22 cellular contexts compared by ENCODE assay signal in genomic region chr17:82412535-82413520, GRCh38. TPM values are rescaled to one million over a fixed set of nuclear protein-coding genes. Genes with fewer than 3 reads are reported as not detected.
DNase-seq lines count a peak whose midpoint lies in the region; ATAC-seq, FAIRE-seq and TF ChIP-seq lines count a peak whose summit lies in the region.
"Had no signal": no experiment of that assay in that cellular context is flagged by ENCODE, and none has a peak within 500 bp of the region (broad histone marks: within the 10 kb centered on the region; RNA-seq: fewer than 3 reads in every experiment).

No MANE protein-coding gene starts in this region.

- peaks cover 4% of the 10 kb centered on the region for H3K79me2 ChIP-seq in mammary epithelial cell (ENCODE audit: insufficient read depth, low read length)

- in situ Hi-C loops in mammary epithelial cell (cut with MboI; ENCODE audit: low sequenced_read_pairs in 2 of 2), result loop anchor here in 1 of 2 donors (10.0 kb wide), 1 partner anchor 58 kb away; the partner anchor contains the start of gene TEX19

- peak overlapping the region; percentile 21 for H3K4me3 Mint-ChIP-seq in activated T-cell treated with anti-CD3 and anti-CD28 coated beads, Interleukin-2, amount 50 U/mL, for 4 hours

- H3K27me3 Mint-ChIP-seq in activated T-cell treated with anti-CD3 and anti-CD28 coated beads, Interleukin-2, amount 50 U/mL, for 4 hours (ENCODE audit: low read depth), result no peaks in the 10 kb centered on the region
- H3K27me3 Mint-ChIP-seq: CD8-positive, alpha-beta memory T cell had no signal

- H3K27me3 ChIP-seq in SJCRH30 (no peaks in the 10 kb centered on the region), pancreas (no peaks in the 10 kb centered on the region), mammary epithelial cell (ENCODE audit: insufficient read depth, low read length) (no peaks in the 10 kb centered on the region)
- H3K27me3 ChIP-seq: colonic mucosa, stomach had no signal

- peaks cover 16% of the 10 kb centered on the region for H3K4me1 Mint-ChIP-seq in activated T-cell treated with anti-CD3 and anti-CD28 coated beads, Interleukin-2, amount 50 U/mL, for 4 hours (ENCODE audit: low read depth)

- H3K36me3 ChIP-seq in SJCRH30 (no peaks in the 10 kb centered on the region), pancreas (no peaks in the 10 kb centered on the region), mammary epithelial cell (ENCODE audit: insufficient read depth, low read length) (no peaks in the 10 kb centered on the region)
- H3K36me3 ChIP-seq: colonic mucosa had no signal

- CTCF ChIA-PET in mammary epithelial cell (lab: Charles Lee; ENCODE audit: low non-redundant PET), result no interaction called here

- 57 to 59% methylated on average over 29 of the region's 29 CpGs for WGBS in pancreas, 2 donors
- 96% methylated on average over 24 of the region's 29 CpGs for WGBS in mammary epithelial cell (ENCODE audit: low coverage, missing lambda C conversion rate)

- DNase-seq in activated T-cell treated with anti-CD3 and anti-CD28 coated beads, Interleukin-2, amount 50 U/mL, for 4 hours, result no peak
- no peak for DNase-seq in activated T-cell treated with anti-CD3 and anti-CD28 coated beads, Interleukin-2, amount 50 U/mL, for 48 hours
- peak; percentile 26 for DNase-seq in NCI-H128 (lab: John Stamatoyannopoulos, UW; ENCODE audit: unreplicated experiment)
- peak; percentile 92 to 95 for DNase-seq in SJCRH30
- peak in 2 of 6 donors; percentile 27 to 38 for DNase-seq in pancreas
- no peak for DNase-seq in NCI-H1436 treated with DMSO at 0.1 percent for 48 hours (lab: John Stamatoyannopoulos, UW)
- no peak for DNase-seq in mammary epithelial cell
- DNase-seq: activated CD4-positive, alpha-beta T cell treated with anti-CD3 and anti-CD28 coated beads, Interleukin-2, amount 50 U/mL, for 1 hour; activated naive CD4-positive, alpha-beta T cell treated with anti-CD3 and anti-CD28 coated beads, Interleukin-2, amount 50 U/mL, for 16 hours; CD8-positive, alpha-beta memory T cell; colonic mucosa; occipital lobe; stimulated activated CD4-positive, alpha-beta T cell treated with anti-CD3 and anti-CD28 coated beads, Interleukin-1b, Interleukin-23, amount 100 ng/mL, for 48 hours; stomach had no signal

- H2AFZ ChIP-seq in mammary epithelial cell (ENCODE audit: low read depth, low read length), result no peak overlapping the region

- BruUV-seq in mammary epithelial cell (replicated peaks; lab: Mats Ljungman, UMichigan), result no TSS peak

- H3K27ac ChIP-seq in SJCRH30, result peak overlapping the region; percentile 63
- H3K27ac ChIP-seq in pancreas, result no peak overlapping the region
- no peak overlapping the region for H3K27ac ChIP-seq in mammary epithelial cell (ENCODE audit: insufficient read depth, low read depth, low read length)
- H3K27ac ChIP-seq: colonic mucosa, stomach had no signal

- intact Hi-C loops in pancreas (cut with DNase I) (no loop called here), mammary epithelial cell (cut with micrococcal nuclease) (no loop called here)

- H3K4me3 ChIP-seq in SJCRH30 (no peak overlapping the region), pancreas (no peak overlapping the region), mammary epithelial cell (replicated peaks in 1 of 3; ENCODE audit: insufficient read depth in 1 of 3, low read depth in 2 of 3, low read length in 3 of 3) (no peak overlapping the region)
- H3K4me3 ChIP-seq: colonic mucosa, stomach had no signal

- no peak for ATAC-seq in activated T-cell treated with anti-CD3 and anti-CD28 coated beads, Interleukin-2, amount 50 U/mL, for 4 hours
- ATAC-seq in pancreas (peak in 3 of 4 donors; percentile 41 to 55 (median 44)), GM21723 (IDR thresholded peaks at IDR 0.05; ENCODE audit: unreplicated experiment) (no peak)
- ATAC-seq: sciatic nerve had no signal

- dilution Hi-C loops in mammary epithelial cell (cut with HindIII; ENCODE audit: low sequenced_read_pairs), result loop anchor here (10.0 kb wide), 1 partner anchor 152 kb away; no protein-coding TSS in a partner anchor

- no peak for FAIRE-seq in pancreas (lab: Jason Lieb, UNC)
- FAIRE-seq: G401.6, GM12891, TTC549, urothelium cell line had no signal

- TF ChIP-seq CTCF in pancreas (IDR thresholded peaks at IDR 0.05) (no peak), mammary epithelial cell (conservative IDR thresholded peaks at IDR 0.05 in 1 of 2, IDR thresholded peaks at IDR 0.05 in 1 of 2; ENCODE audit: extremely low read depth in 1 of 2, insufficient read depth in 1 of 2, low read depth in 1 of 2, low read length in 2 of 2) (no peak)

- peaks cover 10% of the 10 kb centered on the region for H3K36me3 Mint-ChIP-seq in activated T-cell treated with anti-CD3 and anti-CD28 coated beads, Interleukin-2, amount 50 U/mL, for 4 hours (ENCODE audit: insufficient read depth)

- H3K9me3 ChIP-seq in SJCRH30 (replicated peaks), result no peaks in the 10 kb centered on the region
- H3K9me3 ChIP-seq in pancreas, result no peaks in the 10 kb centered on the region
- no peaks in the 10 kb centered on the region for H3K9me3 ChIP-seq in mammary epithelial cell (replicated peaks; ENCODE audit: insufficient read depth, low read length)
- H3K9me3 ChIP-seq: colonic mucosa, stomach had no signal

- no peak overlapping the region for H3K9ac ChIP-seq in mammary epithelial cell (ENCODE audit: insufficient read depth, low read length)

- H3K4me2 ChIP-seq in mammary epithelial cell (ENCODE audit: insufficient read depth, low read depth, low read length), result no peak overlapping the region

- peaks cover 45% of the 10 kb centered on the region for H3K4me1 ChIP-seq in SJCRH30
- H3K4me1 ChIP-seq in pancreas, result peaks cover 0 to 7% (median 4%) of the 10 kb centered on the region in 3 donors
- H3K4me1 ChIP-seq in mammary epithelial cell (ENCODE audit: insufficient read depth, low read length), result peaks cover 4% of the 10 kb centered on the region
- H3K4me1 ChIP-seq: colonic mucosa had no signal

- H3K9me3 Mint-ChIP-seq in activated T-cell treated with anti-CD3 and anti-CD28 coated beads, Interleukin-2, amount 50 U/mL, for 4 hours, result no peaks in the 10 kb centered on the region
- H3K9me3 Mint-ChIP-seq: CD8-positive, alpha-beta memory T cell had no signal

- H4K20me1 ChIP-seq in mammary epithelial cell (ENCODE audit: insufficient read depth, low read length), result no peaks in the 10 kb centered on the region

RNA-seq across cellular contexts. Expression of gene HEXD, which starts 5.3 kb away (rescaled TPM):
- 10 to 100 TPM; 16.5 to 19.9 (median 19.0) TPM for total RNA-seq in activated T-cell treated with anti-CD3 and anti-CD28 coated beads, Interleukin-2, amount 50 U/mL, for 4 hours
- 8.9 and 14.2 TPM in 2 replicates for total RNA-seq in SJCRH30 (2014; rRNA removed; shearing (Covaris generic))
- total RNA-seq in pancreas (10 to 100 TPM; 25.9 to 57.3 (median 38.1) TPM), mammary epithelial cell (10 to 100 TPM in 1 of 2 donors, 1 to 10 TPM in 1; 6.3 to 13.0 TPM)
- polyA plus RNA-seq in pancreas (100 to 1,000 TPM; 175 to 275 TPM), mammary epithelial cell (8.0 TPM)
- polyA minus RNA-seq in mammary epithelial cell, result 3.8 TPM

RNA-seq across cellular contexts. Expression of gene OGFOD3, which starts 5.6 kb away (rescaled TPM):
- total RNA-seq in activated T-cell treated with anti-CD3 and anti-CD28 coated beads, Interleukin-2, amount 50 U/mL, for 4 hours, result 10 to 100 TPM; 23.2 to 29.1 (median 24.0) TPM
- 142 and 144 TPM in 2 replicates for total RNA-seq in SJCRH30 (2014; rRNA removed; shearing (Covaris generic))
- total RNA-seq in pancreas, result 10 to 100 TPM; 17.8 to 24.4 (median 19.9) TPM
- polyA plus RNA-seq in pancreas, result 10 to 100 TPM; 18.2 to 28.0 TPM
- 10 to 100 TPM; 18.5 to 25.6 TPM for total RNA-seq in mammary epithelial cell
- polyA plus RNA-seq in mammary epithelial cell, result 26.1 TPM
- polyA minus RNA-seq in mammary epithelial cell, result 19.0 TPM

RNA-seq across cellular contexts. Expression of gene CYBC1, which starts 37.7 kb away (rescaled TPM):
- total RNA-seq in activated T-cell treated with anti-CD3 and anti-CD28 coated beads, Interleukin-2, amount 50 U/mL, for 4 hours, result 100 to 1,000 TPM; 151 to 165 (median 156) TPM
- total RNA-seq in SJCRH30 (2014; rRNA removed; shearing (Covaris generic)), result 62.8 and 69.7 TPM in 2 replicates
- total RNA-seq in pancreas, result 10 to 100 TPM; 29.3 to 66.9 (median 38.6) TPM
- polyA plus RNA-seq in pancreas, result 10 to 100 TPM; 46.4 to 54.9 TPM
- total RNA-seq in mammary epithelial cell, result 10 to 100 TPM; 21.8 to 38.3 TPM
- polyA plus RNA-seq in mammary epithelial cell, result 30.3 TPM
- 21.6 TPM for polyA minus RNA-seq in mammary epithelial cell

RNA-seq across cellular contexts. Expression of gene UTS2R, which starts 41.3 kb away (rescaled TPM):
- not detected for total RNA-seq in activated T-cell treated with anti-CD3 and anti-CD28 coated beads, Interleukin-2, amount 50 U/mL, for 4 hours
- total RNA-seq in SJCRH30 (2014; rRNA removed; shearing (Covaris generic)), result 8.0 and 8.3 TPM in 2 replicates
- total RNA-seq in pancreas, result under 1 TPM in 3 of 6 donors, not detected in 3; 0.37 to 0.87 (median 0.74) TPM
- polyA plus RNA-seq in pancreas, result not detected
- total RNA-seq in mammary epithelial cell, result not detected
- not detected for polyA plus RNA-seq in mammary epithelial cell
- polyA minus RNA-seq in mammary epithelial cell, result not detected
- total RNA-seq: CD8-positive, alpha-beta memory T cell; colonic mucosa; mononuclear cell; NCI-H460; occipital lobe; sciatic nerve; stomach had no signal
- polyA plus RNA-seq: CD8-positive, alpha-beta memory T cell; stomach had no signal

RNA-seq across cellular contexts. Expression of gene NARF, which starts 45.7 kb away (rescaled TPM):
- 10 to 100 TPM; 40.9 to 55.9 (median 45.9) TPM for total RNA-seq in activated T-cell treated with anti-CD3 and anti-CD28 coated beads, Interleukin-2, amount 50 U/mL, for 4 hours
- 150 and 156 TPM in 2 replicates for total RNA-seq in SJCRH30 (2014; rRNA removed; shearing (Covaris generic))
- total RNA-seq in pancreas (10 to 100 TPM; 21.3 to 42.8 (median 30.2) TPM), mammary epithelial cell (10 to 100 TPM; 25.0 to 31.5 TPM)
- polyA plus RNA-seq in pancreas (10 to 100 TPM; 57.8 to 96.9 TPM), mammary epithelial cell (45.0 TPM)
- 31.3 TPM for polyA minus RNA-seq in mammary epithelial cell

Comparison
In these comparisons a context has a peak if more than half of its experiments do, and no peak if none do; other contexts are left out.
1. ATAC-seq: peak in pancreas (3 of 4); none in activated T-cell treated with anti-CD3 and anti-CD28 coated beads, Interleukin-2, amount 50 U/mL, for 4 hours (0 of 2) and GM21723 (single experiment).
2. DNase-seq: peak in NCI-H128 (single experiment) and SJCRH30 (2 of 2); none in activated T-cell treated with anti-CD3 and anti-CD28 coated beads, Interleukin-2, amount 50 U/mL, for 4 hours (single experiment), activated T-cell treated with anti-CD3 and anti-CD28 coated beads, Interleukin-2, amount 50 U/mL, for 48 hours (0 of 2), NCI-H1436 treated with DMSO at 0.1 percent for 48 hours (single experiment) and mammary epithelial cell (single experiment).